9 cellular contexts compared by ENCODE assay signal in the genomic region with DNA sequence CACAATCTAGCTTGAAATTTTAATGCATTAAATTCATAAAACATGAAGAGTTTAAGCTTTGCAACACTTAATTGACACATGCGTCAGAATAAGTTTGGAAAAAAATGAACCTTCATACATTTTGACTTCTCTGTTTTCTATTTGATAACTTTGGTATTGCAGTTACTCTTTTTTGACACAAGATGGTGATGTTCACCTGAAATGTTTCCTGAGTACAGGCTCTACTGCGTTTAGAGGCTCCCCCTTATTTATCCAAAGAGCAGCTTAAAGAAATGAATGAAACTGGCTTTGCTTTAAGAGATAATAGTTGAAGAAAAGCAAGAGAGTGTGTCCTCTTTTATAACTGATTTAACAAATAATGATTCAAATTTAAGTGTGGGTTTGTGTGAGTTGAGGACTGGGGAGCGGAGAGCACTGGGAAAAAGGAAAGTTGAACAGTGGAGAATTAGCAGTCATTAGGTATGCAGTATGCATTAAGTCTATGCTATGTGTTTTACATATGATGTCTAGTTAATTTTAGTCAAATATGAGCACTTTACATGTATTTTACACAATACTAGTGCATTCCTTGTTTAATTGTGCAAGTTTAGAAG.
DNase-seq lines count a peak whose midpoint lies in the region; ATAC-seq and TF ChIP-seq lines count a peak whose summit lies in the region.
"Had no signal": no experiment of that assay in that cellular context is flagged by ENCODE, and none has a peak within 500 bp of the region (broad histone marks: within the 10 kb centered on the region; RNA-seq: fewer than 3 reads in every experiment).

No MANE protein-coding gene starts in this region.

- H3K79me2 ChIP-seq in hepatocyte = no peaks in the 10 kb centered on the region

- H3K27me3 ChIP-seq in hepatocyte (no peaks in the 10 kb centered on the region), thoracic aorta (replicated peaks; ENCODE audit: insufficient read depth) (no peaks in the 10 kb centered on the region)
- H3K27me3 ChIP-seq: BLaER1 treated with 17β-estradiol and CSF1 and Interleukin-3, amounts not matched to agents 10 nM and 100 nM had no signal

- WGBS in hepatocyte (ENCODE audit: low lambda C conversion rate, missing lambda C conversion rate) = 56% methylated on average over 3 of the region's 3 CpGs

- H3K4me1 ChIP-seq in hepatocyte (ENCODE audit: insufficient read depth) (peaks cover 12% of the 10 kb centered on the region), thoracic aorta (ENCODE audit: control insufficient read depth in 1 of 2, low read depth in 2 of 2) (peaks cover 0 to 2% of the 10 kb centered on the region in 2 donors)
- H3K4me1 ChIP-seq: BLaER1 treated with 17β-estradiol and CSF1 and Interleukin-3, amounts not matched to agents 10 nM and 100 nM had no signal

- TF ChIP-seq CTCF in LNCAP (IDR thresholded peaks at IDR 0.05) (peak; percentile 66), hepatocyte (IDR thresholded peaks at IDR 0.05; ENCODE audit: poor library complexity) (peak; percentile 79), thoracic aorta (IDR thresholded peaks at IDR 0.05) (peak; percentile 69)

- no peaks in the 10 kb centered on the region for H4K20me1 ChIP-seq in hepatocyte (ENCODE audit: insufficient read depth, poor library complexity, severe bottlenecking)
- H4K20me1 ChIP-seq: BLaER1 treated with 17β-estradiol and CSF1 and Interleukin-3, amounts not matched to agents 10 nM and 100 nM had no signal

- DNase-seq in NCI-H1417 (lab: John Stamatoyannopoulos, UW) = peak; percentile 2 to 67 (median 29)
- no peak for DNase-seq in NCI-H1417 treated with DMSO at 0.1 percent for 48 hours (lab: John Stamatoyannopoulos, UW)
- DNase-seq in amniotic epithelial cell (ENCODE audit: low read depth) = peak; percentile 74
- peak; percentile 40 for DNase-seq in hepatocyte (ENCODE audit: low spot score)
- no peak for DNase-seq in thoracic aorta (ENCODE audit: low spot score)

- no peak overlapping the region for H2AFZ ChIP-seq in hepatocyte

- no peak overlapping the region for H3K27ac ChIP-seq in hepatocyte
- H3K27ac ChIP-seq in thoracic aorta = no peak overlapping the region
- H3K27ac ChIP-seq: BLaER1 treated with 17β-estradiol and CSF1 and Interleukin-3, amounts not matched to agents 10 nM and 100 nM had no signal

- no peak overlapping the region for H3K4me3 ChIP-seq in hepatocyte
- H3K4me3 ChIP-seq in thoracic aorta = no peak overlapping the region
- H3K4me3 ChIP-seq: BLaER1 treated with 17β-estradiol and CSF1 and Interleukin-3, amounts not matched to agents 10 nM and 100 nM had no signal

- H3K36me3 ChIP-seq in hepatocyte (replicated peaks; ENCODE audit: insufficient read depth, low read depth) (no peaks in the 10 kb centered on the region), thoracic aorta (no peaks in the 10 kb centered on the region)

- peak; percentile 72 for ATAC-seq in GM21576 (IDR thresholded peaks at IDR 0.05; ENCODE audit: unreplicated experiment)
- no peak for ATAC-seq in thoracic aorta (ENCODE audit: insufficient number of reproducible peaks, low FRiP score, low read depth)
- no peak for ATAC-seq in GM18520 (IDR thresholded peaks at IDR 0.05; ENCODE audit: unreplicated experiment)

- no peaks in the 10 kb centered on the region for H3K9me3 ChIP-seq in hepatocyte (ENCODE audit: low read depth)
- no peaks in the 10 kb centered on the region for H3K9me3 ChIP-seq in thoracic aorta

- no peaks in the 10 kb centered on the region for H3K9me2 ChIP-seq in hepatocyte (replicated peaks; ENCODE audit: insufficient read depth)

- H3K4me2 ChIP-seq in hepatocyte = no peak overlapping the region
- H3K4me2 ChIP-seq: BLaER1 treated with 17β-estradiol and CSF1 and Interleukin-3, amounts not matched to agents 10 nM and 100 nM had no signal

Comparison
In these comparisons a context has a peak if more than half of its experiments do, and no peak if none do; other contexts are left out.
1. DNase-seq: peak in NCI-H1417 (3 of 3), amniotic epithelial cell (single experiment) and hepatocyte (single experiment); none in NCI-H1417 treated with DMSO at 0.1 percent for 48 hours (single experiment) and thoracic aorta (single experiment).
2. Peak in every context shown above with its lines, with median percentiles within 50 percentile points of each other: CTCF ChIP-seq.